17 cellular contexts compared by ENCODE assay signal in the genomic region with DNA sequence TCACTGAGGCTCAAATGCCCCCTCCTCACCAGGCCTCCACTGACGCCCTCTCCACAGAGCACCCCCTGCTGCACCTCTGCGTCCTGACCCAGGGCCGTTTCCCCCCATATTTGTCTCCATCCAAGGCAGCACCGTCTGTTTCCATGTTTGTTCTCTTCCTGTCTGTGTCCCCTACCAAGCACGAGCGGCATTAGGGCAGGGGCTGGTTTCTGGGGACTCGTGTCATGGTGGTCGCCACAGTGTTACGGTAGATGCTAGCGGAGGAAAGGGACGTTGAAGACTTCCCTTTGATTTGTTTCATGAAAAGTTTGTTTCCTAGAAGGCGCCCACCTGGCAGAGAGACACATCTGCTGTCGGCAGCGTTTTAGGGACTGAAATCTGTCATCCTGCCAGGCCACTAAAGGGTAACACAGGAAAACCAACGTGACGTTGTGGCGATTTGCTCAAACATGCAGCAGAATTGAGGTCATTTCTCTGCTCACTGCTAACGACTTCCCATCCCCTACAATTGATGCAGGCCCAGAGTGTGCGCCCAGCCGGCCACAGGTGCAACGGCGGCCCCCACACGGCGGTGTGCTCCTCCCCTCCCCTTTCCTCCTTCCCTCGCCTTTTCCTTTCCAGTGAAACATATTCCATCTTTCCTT.
"Had no signal": no experiment of that assay in that cellular context is flagged by ENCODE, and none has a peak within 500 bp of the region (broad histone marks: within the 10 kb centered on the region; RNA-seq: fewer than 3 reads in every experiment).

No MANE protein-coding gene starts in this region.

- H3K9me3 ChIP-seq: neutrophil, pancreas, psoas muscle had no signal

- H3K27me3 ChIP-seq: neutrophil, pancreas had no signal

- DNase-seq: activated CD4-positive, alpha-beta T cell treated with anti-CD3 and anti-CD28 coated beads for 4 hours; activated CD4-positive, CD25-positive, alpha-beta regulatory T cell; activated CD8-positive, alpha-beta memory T cell treated with anti-CD3 and anti-CD28 coated beads, Interleukin-2, amount 50 U/mL, for 4 hours; activated naive CD4-positive, alpha-beta T cell treated with Interleukin-2 at 50 U/mL for 16 hours; activated naive CD8-positive, alpha-beta T cell treated with anti-CD3 and anti-CD28 coated beads for 36 hours; activated T-cell treated with anti-CD3 and anti-CD28 coated beads, Interleukin-2, amount 50 U/mL, for 4 hours; cortex of kidney; glutamatergic neuron; hippocampal formation; left ventricle myocardium superior; pancreas; psoas muscle; right cardiac atrium; stimulated activated CD4-positive, alpha-beta T cell treated with anti-CD3 and anti-CD28 coated beads, Interleukin-12 subunit alpha, Interleukin-12 subunit beta, amount 100 ng/mL, for 4 hours; stimulated activated CD4-positive, alpha-beta T cell treated with anti-CD3 and anti-CD28 coated beads, Interleukin-4, amount 100 ng/mL, for 4 hours; stimulated activated naive CD8-positive, alpha-beta T cell treated with anti-CD3 and anti-CD28 coated beads, Interleukin-15, Interleukin-2, amounts not matched to agents 100 U/mL and 50 U/mL, for 24 hours had no signal

- ATAC-seq: activated T-cell treated with anti-CD3 and anti-CD28 coated beads, Interleukin-2, amount 50 U/mL, for 4 hours; left ventricle myocardium superior; pancreas; psoas muscle; right cardiac atrium; stimulated activated naive CD8-positive, alpha-beta T cell treated with anti-CD3 and anti-CD28 coated beads, Interleukin-15, Interleukin-2, amounts not matched to agents 100 U/mL and 50 U/mL, for 24 hours had no signal

- H3K4me3 ChIP-seq: pancreas, psoas muscle had no signal

- H3K4me1 ChIP-seq: pancreas, psoas muscle had no signal

- H3K27ac ChIP-seq: neutrophil, pancreas, psoas muscle had no signal

- H3K36me3 ChIP-seq: neutrophil, pancreas had no signal
